ENCODE assay signal across 15 cellular contexts in the genomic region with DNA sequence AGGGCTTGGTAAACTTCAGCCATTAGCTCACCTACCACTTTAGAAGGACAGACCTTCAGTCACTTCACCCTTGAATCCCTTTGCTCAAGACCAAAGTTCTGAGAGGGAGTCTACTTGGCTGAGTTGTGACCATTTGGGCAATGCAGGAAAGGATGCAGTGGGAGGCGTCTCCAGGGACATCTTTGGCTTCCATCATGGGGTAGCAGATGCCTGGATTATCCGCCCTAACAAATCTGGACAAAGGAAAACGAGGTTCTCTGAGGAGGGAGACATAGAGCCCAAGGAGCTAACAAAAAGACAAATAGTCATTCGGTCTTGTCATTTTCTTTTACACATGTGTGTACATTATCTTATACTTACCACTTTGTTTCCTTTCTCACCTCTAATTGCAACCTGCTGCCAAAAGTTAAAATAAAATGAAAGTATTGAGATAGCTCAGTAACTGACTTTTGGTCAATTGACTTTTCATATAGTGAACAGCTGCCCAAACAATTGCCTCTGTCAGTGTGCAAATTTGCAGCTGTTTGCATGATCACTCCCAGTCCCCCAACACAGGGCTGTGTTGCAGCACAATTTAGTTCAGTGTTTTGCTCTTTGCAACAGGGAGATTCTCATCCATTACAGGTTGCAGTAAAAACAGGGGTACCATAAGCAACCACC.
DNase-seq lines count a peak whose midpoint lies in the region; ATAC-seq and TF ChIP-seq lines count a peak whose summit lies in the region.
"Had no signal": no experiment of that assay in that cellular context is flagged by ENCODE, and none has a peak within 500 bp of the region (broad histone marks: within the 10 kb centered on the region; RNA-seq: fewer than 3 reads in every experiment).

No MANE protein-coding gene starts in this region.

- no peak overlapping the region for H2BK120ac ChIP-seq in neuronal stem cell (ENCODE audit: low read depth, low read length)

- no peak overlapping the region for H2AFZ ChIP-seq in neuronal stem cell (ENCODE audit: low read length)

- no peak overlapping the region for H3K4me2 ChIP-seq in neuronal stem cell (ENCODE audit: insufficient read depth, low read length, poor library complexity, severe bottlenecking)
- H3K4me2 ChIP-seq: BLaER1 had no signal

- no peak overlapping the region for H3K14ac ChIP-seq in neuronal stem cell (ENCODE audit: low read length)

- H2BK12ac ChIP-seq in neuronal stem cell (ENCODE audit: low read length): no peak overlapping the region

- H2AK5ac ChIP-seq in neuronal stem cell (ENCODE audit: low read depth, low read length): no peak overlapping the region

- H3K27ac ChIP-seq in neuronal stem cell (replicated peaks; ENCODE audit: low read length) (peak overlapping the region; percentile 35), lower lobe of right lung (no peak overlapping the region)
- H3K27ac ChIP-seq: 22Rv1, BLaER1 had no signal

- no peak for TF ChIP-seq CTCF in lower lobe of right lung (IDR thresholded peaks at IDR 0.05)

- DNase-seq in NCI-H748 (lab: John Stamatoyannopoulos, UW; ENCODE audit: unreplicated experiment) (peak; percentile 3), NCI-H748 treated with DMSO at 0.1 percent for 48 hours (lab: John Stamatoyannopoulos, UW) (no peak), medulla oblongata (ENCODE audit: extremely low spot score) (peak; percentile 63), neuronal stem cell (ENCODE audit: low spot score) (no peak), lower lobe of right lung (no peak)
- DNase-seq in activated naive CD4-positive, alpha-beta T cell treated with anti-CD3 and anti-CD28 coated beads, Interleukin-2, amount 50 U/mL, for 16 hours: no peak
- DNase-seq in activated CD4-positive, alpha-beta T cell treated with anti-CD3 and anti-CD28 coated beads for 1 hour: no peak
- DNase-seq: Caco-2; CD8-positive, alpha-beta memory T cell; DND-41; GF-D8; GOT3; H9 had no signal

- no peak overlapping the region for H3K4ac ChIP-seq in neuronal stem cell (ENCODE audit: low read length)

- no peaks in the 10 kb centered on the region for H3K9me3 ChIP-seq in neuronal stem cell (replicated peaks in 1 of 2; ENCODE audit: control insufficient read depth in 2 of 2, insufficient read depth in 1 of 2, low read depth in 1 of 2, low read length in 2 of 2)
- H3K9me3 ChIP-seq in lower lobe of right lung: no peaks in the 10 kb centered on the region
- H3K9me3 ChIP-seq: BLaER1, Caco-2 had no signal

- H3K79me1 ChIP-seq in neuronal stem cell (ENCODE audit: low read depth, low read length): no peaks in the 10 kb centered on the region

- ATAC-seq in lower lobe of right lung: no peak

- H3K18ac ChIP-seq in neuronal stem cell (ENCODE audit: low read length): no peak overlapping the region

- H3K4me1 ChIP-seq in neuronal stem cell (ENCODE audit: control insufficient read depth in 2 of 2, insufficient read depth in 1 of 2, low read depth in 1 of 2, low read length in 2 of 2) (peaks cover 0 to 3% of the 10 kb centered on the region in 2 donors), lower lobe of right lung (no peaks in the 10 kb centered on the region)
- H3K4me1 ChIP-seq: BLaER1, Caco-2 had no signal

- H3K36me3 ChIP-seq in neuronal stem cell (replicated peaks in 1 of 2; ENCODE audit: control insufficient read depth in 2 of 2, insufficient read depth in 2 of 2, low read length in 2 of 2) (no peaks in the 10 kb centered on the region), lower lobe of right lung (no peaks in the 10 kb centered on the region)
- H3K36me3 ChIP-seq: BLaER1 had no signal

- no peak overlapping the region for H3K4me3 ChIP-seq in neuronal stem cell (ENCODE audit: low read length in 2 of 2)
- no peak overlapping the region for H3K4me3 ChIP-seq in lower lobe of right lung
- H3K4me3 ChIP-seq: BLaER1 had no signal

- H3K23ac ChIP-seq in neuronal stem cell (ENCODE audit: low read depth, low read length, poor library complexity): no peak overlapping the region

- no CpG with 5 or more reads among the region's 4 CpGs for WGBS in neuronal stem cell (ENCODE audit: extremely low coverage in 2 of 2, insufficient read length in 2 of 2, insufficient replicate concordance in 1 of 2), 2 donors

- H3K9ac ChIP-seq in neuronal stem cell (ENCODE audit: low read depth, low read length, poor library complexity): no peak overlapping the region
- H3K9ac ChIP-seq: BLaER1 had no signal

- H4K91ac ChIP-seq in neuronal stem cell (ENCODE audit: low read depth, low read length, poor library complexity): no peak overlapping the region

- no peak overlapping the region for H2BK5ac ChIP-seq in neuronal stem cell (ENCODE audit: low read length)

- H2BK15ac ChIP-seq in neuronal stem cell (ENCODE audit: low read length): no peak overlapping the region

- H3K27me3 ChIP-seq in neuronal stem cell (ENCODE audit: control insufficient read depth in 3 of 3, insufficient read depth in 3 of 3, low read depth in 1 of 3, low read length in 3 of 3) (no peaks in the 10 kb centered on the region), lower lobe of right lung (ENCODE audit: low read depth) (no peaks in the 10 kb centered on the region)
- H3K27me3 ChIP-seq: BLaER1 had no signal

- H4K8ac ChIP-seq in neuronal stem cell (ENCODE audit: low read depth, low read length): peak overlapping the region; percentile 17

- intact Hi-C loops in lower lobe of right lung (cut with DNase I): no loop called here

Comparison
In these comparisons a context has a peak if more than half of its experiments do, and no peak if none do; other contexts are left out.
1. DNase-seq: peak in NCI-H748 (single experiment) and medulla oblongata (single experiment); none in NCI-H748 treated with DMSO at 0.1 percent for 48 hours (single experiment), neuronal stem cell (single experiment), activated naive CD4-positive, alpha-beta T cell treated with anti-CD3 and anti-CD28 coated beads, Interleukin-2, amount 50 U/mL, for 16 hours (single experiment), activated CD4-positive, alpha-beta T cell treated with anti-CD3 and anti-CD28 coated beads for 1 hour (single experiment) and lower lobe of right lung (single experiment).